In genomic region chr20:25065625-25066338, GRCh38 we compare ENCODE assay signal across 9 cellular contexts. TPM values are rescaled to one million over a fixed set of nuclear protein-coding genes. Genes with fewer than 3 reads are reported as not detected.
DNase-seq lines count a peak whose midpoint lies in the region; ATAC-seq, FAIRE-seq and TF ChIP-seq lines count a peak whose summit lies in the region.
"Had no signal": no experiment of that assay in that cellular context is flagged by ENCODE, and none has a peak within 500 bp of the region (broad histone marks: within the 10 kb centered on the region; RNA-seq: fewer than 3 reads in every experiment).

No MANE protein-coding gene starts in this region.

- no peak overlapping the region for H3K4me3 Mint-ChIP-seq in glutamatergic neuron (ENCODE audit: unreplicated experiment)

- H3K4me1 Mint-ChIP-seq in glutamatergic neuron (ENCODE audit: low read depth, unreplicated experiment), result no peaks in the 10 kb centered on the region

- FAIRE-seq in GM12891 (lab: Jason Lieb, UNC), result peak; percentile 88

- H3K4me3 ChIP-seq in AG04450 (ENCODE audit: low read depth, low read length), result no peak overlapping the region
- H3K4me3 ChIP-seq: skin epidermis had no signal

- no peak overlapping the region for H3K27ac Mint-ChIP-seq in glutamatergic neuron (ENCODE audit: unreplicated experiment)

- no peak for TF ChIP-seq POLR2A in GM12891 (IDR thresholded peaks at IDR 0.05; ENCODE audit: low read depth, low read length)

- CTCF ChIA-PET in AG04450 (lab: Charles Lee), result interaction anchor here (1.0 to 8.7 kb wide), 7 partner anchors 10 to 148 kb away, joined by 3 to 147 read pairs (median 4); no protein-coding TSS in a partner anchor

- peak; percentile 80 for TF ChIP-seq CTCF in AG04450 (IDR thresholded peaks at IDR 0.05; ENCODE audit: low read depth, low read length)
- TF ChIP-seq CTCF in glutamatergic neuron (IDR thresholded peaks at IDR 0.05; ENCODE audit: partially characterized antibody, unreplicated experiment), result peak; percentile 52

- peak; percentile 46 for ATAC-seq in HG03196 (IDR thresholded peaks at IDR 0.05; ENCODE audit: unreplicated experiment)

- H3K36me3 Mint-ChIP-seq in glutamatergic neuron (ENCODE audit: unreplicated experiment), result peaks cover 12% of the 10 kb centered on the region

- intact Hi-C loops in posterior cingulate gyrus (cut with DNase I), result loop anchor here (1.0 kb wide), 1 partner anchor 70 kb away; no protein-coding TSS in a partner anchor

- H3K27ac ChIP-seq in AG04450 (ENCODE audit: low read depth, low read length), result no peak overlapping the region
- H3K27ac ChIP-seq: skin epidermis had no signal

- H3K9me3 ChIP-seq in AG04450 (ENCODE audit: control insufficient read depth, insufficient read depth, low read length), result peaks cover 7% of the 10 kb centered on the region

- no peak for DNase-seq in AG04450 (ENCODE audit: low read depth, low spot score)
- no peak for DNase-seq in GM12891 (ENCODE audit: insufficient read length, low spot score)
- DNase-seq in OCI-M1 (lab: John Stamatoyannopoulos, UW), result peak; percentile 56
- DNase-seq in activated naive CD4-positive, alpha-beta T cell treated with Interleukin-2 at 50 U/mL for 16 hours, result peak; percentile 68
- DNase-seq in glutamatergic neuron, result peak; percentile 56
- peak in 8 of 10 donors; percentile 50 to 94 (median 74) for DNase-seq in posterior cingulate gyrus
- DNase-seq in NCI-H187 treated with DMSO at 0.1 percent for 48 hours (lab: John Stamatoyannopoulos, UW), result no peak

- H3K27me3 ChIP-seq in AG04450 (ENCODE audit: control insufficient read depth, insufficient read depth, low read length), result peaks cover 52% of the 10 kb centered on the region

- peaks cover 18% of the 10 kb centered on the region for H3K27me3 Mint-ChIP-seq in glutamatergic neuron (ENCODE audit: unreplicated experiment)

- H3K9me3 Mint-ChIP-seq in glutamatergic neuron (ENCODE audit: unreplicated experiment), result peaks cover 3% of the 10 kb centered on the region

- POLR2A ChIA-PET in AG04450 (lab: Yijun Ruan, JAX), result no interaction called here

TF ChIP-seq in GM12891, 5 proteins besides CTCF, POLR2A, EP300 and RAD21:
- TF ChIP-seq POU2F2 (IDR thresholded peaks at IDR 0.05; ENCODE audit: low read depth, low read length), result peak; percentile 21; the same call in 1 of the 2 replicates
- no peak for TF ChIP-seq POLR2AphosphoS5 (IDR thresholded peaks at IDR 0.05; ENCODE audit: low read depth, low read length)

RNA-seq across cellular contexts. Expression of gene ACSS1, which starts 7.8 kb away (rescaled TPM):
- polyA plus RNA-seq in AG04450 (2011; rRNA removed), result 1.1 and 1.2 TPM in 2 replicates
- 1.7 and 2.3 TPM in 2 replicates for polyA minus RNA-seq in AG04450 (2011; rRNA and poly(A)+ RNA removed)
- polyA plus RNA-seq in GM12891 (2012; ENCODE audit: low read depth, missing spikeins), result 10.7 TPM
- total RNA-seq in glutamatergic neuron (ENCODE audit: unreplicated experiment), result not detected

RNA-seq across cellular contexts. Expression of gene VSX1, which starts 16.2 kb away (rescaled TPM):
- polyA plus RNA-seq in AG04450 (2011; rRNA removed), result 0.06 TPM in 1 of 2 replicates, not detected in the other
- not detected in 2 replicates for polyA minus RNA-seq in AG04450 (2011; rRNA and poly(A)+ RNA removed)
- not detected for polyA plus RNA-seq in GM12891 (2012; ENCODE audit: low read depth, missing spikeins)
- not detected for total RNA-seq in glutamatergic neuron (ENCODE audit: unreplicated experiment)

Comparison
In these comparisons a context has a peak if more than half of its experiments do, and no peak if none do; other contexts are left out.
1. DNase-seq: peak in OCI-M1 (single experiment), activated naive CD4-positive, alpha-beta T cell treated with Interleukin-2 at 50 U/mL for 16 hours (single experiment), glutamatergic neuron (single experiment) and posterior cingulate gyrus (8 of 10); none in AG04450 (single experiment), GM12891 (single experiment) and NCI-H187 treated with DMSO at 0.1 percent for 48 hours (single experiment).